In the genomic region with DNA sequence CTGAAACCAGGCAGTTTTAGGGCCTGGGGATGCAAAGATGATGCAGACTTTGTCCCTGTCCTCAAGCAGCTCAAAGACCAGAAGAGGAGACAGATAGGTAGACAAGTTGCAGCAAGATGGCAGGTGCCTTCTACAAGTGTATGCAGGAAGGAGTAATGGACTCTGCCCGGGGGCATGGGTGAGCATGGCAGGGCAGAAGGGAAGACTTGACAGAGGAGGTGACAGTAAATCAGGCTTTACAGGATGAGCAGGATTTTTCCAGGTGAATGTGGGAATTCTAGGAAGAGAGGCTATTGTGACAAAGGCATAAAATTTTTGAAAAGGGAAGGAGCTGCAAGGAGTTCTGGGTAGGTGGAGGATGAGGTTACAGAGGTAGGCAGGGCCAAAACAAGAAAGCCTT, we compare ENCODE assay signal across 21 cellular contexts. TPM values are rescaled to one million over a fixed set of nuclear protein-coding genes. Genes with fewer than 3 reads are reported as not detected.
A peak's percentile ranks its signal among the peaks of the same experiment; 100 is the strongest.
DNase-seq lines count a peak whose midpoint lies in the region; ATAC-seq, FAIRE-seq and TF ChIP-seq lines count a peak whose summit lies in the region.
"Had no signal": no experiment of that assay in that cellular context is flagged by ENCODE, and none has a peak within 500 bp of the region (broad histone marks: within the 10 kb centered on the region; RNA-seq: fewer than 3 reads in every experiment).

No MANE protein-coding gene starts in this region.

- peaks cover 34 to 62% of the 10 kb centered on the region in 2 experiments for H3K36me3 ChIP-seq in endothelial cell of umbilical vein (ENCODE audit: control insufficient read depth in 2 of 2, extremely low read depth in 1 of 2, insufficient read depth in 2 of 2, low read length in 2 of 2)
- H3K36me3 ChIP-seq in keratinocyte (ENCODE audit: control insufficient read depth in 2 of 2, extremely low read depth in 1 of 2, insufficient read depth in 2 of 2, low read length in 2 of 2): peaks cover 2 to 18% of the 10 kb centered on the region in 2 experiments
- peaks cover 6 to 22% (median 16%) of the 10 kb centered on the region in 5 donors for H3K36me3 ChIP-seq in subcutaneous abdominal adipose tissue (ENCODE audit: control insufficient read depth in 5 of 5, insufficient read depth in 5 of 5, low read length in 5 of 5)

- no peak for TF ChIP-seq POLR2A in endothelial cell of umbilical vein (IDR thresholded peaks at IDR 0.05; ENCODE audit: low read depth, low read length)

- no peak for TF ChIP-seq CTCF in endothelial cell of umbilical vein (IDR thresholded peaks at IDR 0.05; ENCODE audit: extremely low read depth in 1 of 2, insufficient read depth in 1 of 2, low read depth in 1 of 2, low read length in 2 of 2)
- TF ChIP-seq CTCF in keratinocyte (optimal IDR thresholded peaks at IDR 0.05 in 1 of 3, IDR thresholded peaks at IDR 0.05 in 1 of 3, conservative IDR thresholded peaks at IDR 0.05 in 1 of 3; ENCODE audit: extremely low read depth in 1 of 3, insufficient read depth in 2 of 3, low read length in 3 of 3): no peak

- no peak for FAIRE-seq in endothelial cell of umbilical vein (lab: Jason Lieb, UNC)
- FAIRE-seq in keratinocyte (lab: Jason Lieb, UNC): peak; percentile 9
- FAIRE-seq: A549, GM12878, GM19239, H1 had no signal

- H3K27ac ChIP-seq in endothelial cell of umbilical vein (ENCODE audit: insufficient read depth, low read depth, low read length) (peak overlapping the region; percentile 82), keratinocyte (ENCODE audit: control insufficient read depth, insufficient read depth, low read length) (no peak overlapping the region), subcutaneous abdominal adipose tissue (ENCODE audit: low read depth, low read length) (peak overlapping the region; percentile 55)
- H3K27ac ChIP-seq: 22Rv1, A549, C4-2B, HL-60 had no signal

- H3K4me2 ChIP-seq in endothelial cell of umbilical vein (ENCODE audit: insufficient read depth, low read length): peak overlapping the region; percentile 99
- H3K4me2 ChIP-seq in keratinocyte (ENCODE audit: control insufficient read depth, extremely low read depth, insufficient read depth, low read depth, low read length): no peak overlapping the region
- H3K4me2 ChIP-seq: A549 had no signal

- H2AFZ ChIP-seq in endothelial cell of umbilical vein (ENCODE audit: low read depth, low read length) (no peak overlapping the region), keratinocyte (ENCODE audit: control insufficient read depth, low read length) (no peak overlapping the region)

- H3K9ac ChIP-seq in endothelial cell of umbilical vein (replicated peaks; ENCODE audit: extremely low read depth, insufficient read depth, low read length): peak overlapping the region; percentile 98
- H3K9ac ChIP-seq in keratinocyte (ENCODE audit: control insufficient read depth, extremely low read depth, insufficient read depth, low read length): no peak overlapping the region
- no peak overlapping the region for H3K9ac ChIP-seq in subcutaneous abdominal adipose tissue (ENCODE audit: low read length in 5 of 5)

- no peaks in the 10 kb centered on the region for H3K27me3 ChIP-seq in endothelial cell of umbilical vein (ENCODE audit: control insufficient read depth in 2 of 2, insufficient read depth in 2 of 2, low read length in 2 of 2)
- H3K27me3 ChIP-seq in keratinocyte (ENCODE audit: control insufficient read depth, extremely low read depth, insufficient read depth, low read length): no peaks in the 10 kb centered on the region
- H3K27me3 ChIP-seq in subcutaneous abdominal adipose tissue (ENCODE audit: control insufficient read depth in 5 of 5, insufficient read depth in 4 of 5, low read length in 5 of 5): peaks cover 0 to 13% (median 0%) of the 10 kb centered on the region in 5 donors

- H3K79me2 ChIP-seq in endothelial cell of umbilical vein (ENCODE audit: control insufficient read depth, insufficient read depth, low read length) (peaks cover 100% of the 10 kb centered on the region), keratinocyte (ENCODE audit: control insufficient read depth, insufficient read depth, low read length) (peaks cover 27% of the 10 kb centered on the region)

- H4K20me1 ChIP-seq in endothelial cell of umbilical vein (replicated peaks; ENCODE audit: control insufficient read depth, extremely low read depth, insufficient read depth, low read length): no peaks in the 10 kb centered on the region
- H4K20me1 ChIP-seq in keratinocyte (ENCODE audit: control insufficient read depth, extremely low read depth, insufficient read depth, low read length): no peaks in the 10 kb centered on the region

- H3K9me1 ChIP-seq in endothelial cell of umbilical vein (replicated peaks; ENCODE audit: control insufficient read depth, extremely low read depth, insufficient read depth, low read length) (no peaks in the 10 kb centered on the region), keratinocyte (ENCODE audit: control insufficient read depth, extremely low read depth, insufficient read depth, low read length) (no peaks in the 10 kb centered on the region)

- H3K4me1 ChIP-seq in endothelial cell of umbilical vein (ENCODE audit: control insufficient read depth, extremely low read depth, insufficient read depth, low read length): peaks cover 73% of the 10 kb centered on the region
- H3K4me1 ChIP-seq in keratinocyte (ENCODE audit: control insufficient read depth, extremely low read depth, insufficient read depth, low read length): peaks cover 20% of the 10 kb centered on the region
- H3K4me1 ChIP-seq in subcutaneous abdominal adipose tissue (ENCODE audit: control insufficient read depth in 5 of 5, insufficient read depth in 5 of 5, low read length in 5 of 5): peaks cover 0 to 65% (median 30%) of the 10 kb centered on the region in 5 donors

- DNase-seq in ELF-1 (ENCODE audit: low read depth, low spot score) (peak; percentile 29), endothelial cell of umbilical vein (ENCODE audit: low read depth, low spot score) (peak; percentile 40), keratinocyte (ENCODE audit: low read depth, low spot score) (no peak), NOMO-1 treated with DMSO at 0.1 percent for 48 hours (lab: John Stamatoyannopoulos, UW; ENCODE audit: unreplicated experiment) (no peak), D341Med (ENCODE audit: low spot score) (no peak), SHP77 treated with DMSO at 0.1 percent for 48 hours (lab: John Stamatoyannopoulos, UW) (no peak)
- DNase-seq: AML-193; CD4-positive, alpha-beta memory T cell; DMS79 treated with DMSO at 0.1 percent for 48 hours; H9 had no signal

- no TSS peak for BruUV-seq in endothelial cell of umbilical vein (replicated peaks; lab: Mats Ljungman, UMichigan)

- H3K4me3 ChIP-seq in endothelial cell of umbilical vein (replicated peaks in 1 of 3; ENCODE audit: insufficient read depth in 1 of 3, low read depth in 1 of 3, low read length in 3 of 3) (peak overlapping the region; percentile 22 to 97 (median 57)), keratinocyte (ENCODE audit: control insufficient read depth in 2 of 3, extremely low read depth in 1 of 3, insufficient read depth in 2 of 3, low read depth in 1 of 3, low read length in 3 of 3) (no peak overlapping the region), subcutaneous abdominal adipose tissue (ENCODE audit: low read depth in 1 of 5, low read length in 5 of 5) (no peak overlapping the region)
- H3K4me3 ChIP-seq: A549, GM12878 had no signal

- dilution Hi-C loops in endothelial cell of umbilical vein (cut with MboI; ENCODE audit: extremely low pct_ligation_motif_present, low sequenced_read_pairs) (no loop called here), keratinocyte (cut with MboI; ENCODE audit: extremely low pct_ligation_motif_present, low sequenced_read_pairs) (no loop called here)

- POLR2A ChIA-PET in endothelial cell of umbilical vein (lab: Charles Lee): interaction anchor here (2.2 to 2.6 kb wide), 2 partner anchors 42 to 47 kb away, joined by 5 to 12 read pairs; no protein-coding TSS in a partner anchor

- intact Hi-C loops in endothelial cell of umbilical vein (cut with micrococcal nuclease): no loop called here

- ATAC-seq in HG03378 (IDR thresholded peaks at IDR 0.05; ENCODE audit: unreplicated experiment): no peak
- ATAC-seq: A549, GM12878 had no signal

- CTCF ChIA-PET in endothelial cell of umbilical vein (lab: Charles Lee): interaction anchor here (0.8 to 4.3 kb wide), 6 partner anchors 9 to 91 kb away, joined by 3 to 25 read pairs (median 4); no protein-coding TSS in a partner anchor

- no peaks in the 10 kb centered on the region for H3K9me3 ChIP-seq in endothelial cell of umbilical vein (replicated peaks; ENCODE audit: control insufficient read depth, insufficient read depth, low read length)
- H3K9me3 ChIP-seq in keratinocyte (ENCODE audit: control insufficient read depth, low read depth, low read length): no peaks in the 10 kb centered on the region
- no peaks in the 10 kb centered on the region for H3K9me3 ChIP-seq in subcutaneous abdominal adipose tissue (ENCODE audit: control insufficient read depth in 5 of 5, low read length in 5 of 5)
- H3K9me3 ChIP-seq: A549 had no signal

TF ChIP-seq in endothelial cell of umbilical vein, 7 proteins besides CTCF, POLR2A, EP300 and RAD21:
- no peak for TF ChIP-seq MYC (IDR thresholded peaks at IDR 0.05; ENCODE audit: low read depth, low read length)
- TF ChIP-seq EZH2 (IDR thresholded peaks at IDR 0.05; ENCODE audit: borderline replicate concordance, low read depth, low read length, severe bottlenecking): no peak

RNA-seq across cellular contexts. Expression of a gene that starts 4.7 kb away (rescaled TPM):
- total RNA-seq in endothelial cell of umbilical vein: 2,354 and 2,981 TPM in 2 replicates
- polyA plus RNA-seq in endothelial cell of umbilical vein (10,356 and 11,813 TPM in 2 replicates), keratinocyte (176 to 285 TPM (median 234 TPM) in 3 replicates)
- 7,787 and 8,501 TPM in 2 replicates for polyA plus RNA-seq in endothelial cell of umbilical vein (2011; cell fraction: cytosol; rRNA removed)
- 6,181 and 7,713 TPM in 2 replicates for polyA plus RNA-seq in endothelial cell of umbilical vein (2011; cell fraction: nucleus; rRNA removed)
- polyA plus RNA-seq in endothelial cell of umbilical vein (2012): 2,631 and 3,819 TPM in 2 replicates
- polyA minus RNA-seq in endothelial cell of umbilical vein (9,211 and 9,669 TPM in 2 replicates), keratinocyte (159 to 294 TPM (median 228 TPM) in 3 replicates)
- 38.8 TPM for polyA minus RNA-seq in endothelial cell of umbilical vein (2011; cell fraction: cytosol; rRNA and poly(A)+ RNA removed)
- polyA minus RNA-seq in endothelial cell of umbilical vein (2011; cell fraction: nucleus; rRNA and poly(A)+ RNA removed): 5,639 and 5,640 TPM in 2 replicates
- polyA plus RNA-seq in keratinocyte (2011; ENCODE audit: low read depth): 29.3 TPM
- polyA plus RNA-seq in keratinocyte (2011; cell fraction: cytosol; rRNA removed): 80.8 and 128 TPM in 2 replicates
- 212 and 243 TPM in 2 replicates for polyA plus RNA-seq in keratinocyte (2011; cell fraction: nucleus; rRNA removed)
- polyA plus RNA-seq in keratinocyte (2012; ENCODE audit: low replicate concordance): 44.9 and 156 TPM in 2 replicates
- 153 TPM for polyA minus RNA-seq in keratinocyte (2011; cell fraction: cytosol; rRNA and poly(A)+ RNA removed)
- 120 and 192 TPM in 2 replicates for polyA minus RNA-seq in keratinocyte (2011; cell fraction: nucleus; rRNA and poly(A)+ RNA removed)
- total RNA-seq: CD4-positive, alpha-beta memory T cell; G401 had no signal
- polyA plus RNA-seq: CD4-positive, alpha-beta memory T cell; IgD-negative memory B cell had no signal

Comparison
In these comparisons a context has a peak if more than half of its experiments do, and no peak if none do; other contexts are left out.
1. DNase-seq: peak in ELF-1 (single experiment) and endothelial cell of umbilical vein (single experiment); none in keratinocyte (single experiment), NOMO-1 treated with DMSO at 0.1 percent for 48 hours (single experiment), D341Med (single experiment) and SHP77 treated with DMSO at 0.1 percent for 48 hours (single experiment).
2. H3K4me3 ChIP-seq: peak in endothelial cell of umbilical vein (3 of 3); none in keratinocyte (0 of 3) and subcutaneous abdominal adipose tissue (0 of 5).
3. RNA of a gene that starts 4.7 kb away (polyA plus RNA-seq): 2,631 to 11,813 TPM in endothelial cell of umbilical vein; 29.3 to 285 TPM in keratinocyte; every median in the first group is over 4 times any median in the second.